ENCODE assay signal across 1 cellular context in the genomic region with DNA sequence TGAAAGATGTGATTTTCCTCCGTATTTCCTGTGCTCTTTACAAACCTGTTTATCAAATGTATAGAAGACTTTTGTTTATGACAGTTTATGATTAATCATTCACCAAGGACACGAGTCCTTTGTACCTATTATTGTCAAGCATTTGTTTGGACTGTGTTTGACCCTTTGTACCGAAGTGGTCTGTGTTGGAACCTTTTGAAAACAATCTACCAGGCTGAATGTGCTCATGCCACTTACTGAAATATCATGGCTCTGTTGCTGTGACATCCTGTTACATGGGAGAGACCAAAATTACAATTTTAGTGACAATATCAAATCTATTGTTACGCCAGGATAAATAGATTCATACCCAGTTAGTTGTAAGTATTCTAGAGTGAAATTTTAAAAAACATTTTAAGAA.
TF ChIP-seq lines count a peak whose summit lies in the region.

No MANE protein-coding gene starts in this region.

TF ChIP-seq in HepG2, 621 proteins besides CTCF, POLR2A, EP300 and RAD21 (continued from another document):
- TF ChIP-seq RBM22 (optimal IDR thresholded peaks at IDR 0.05; ENCODE audit: low read length) (no peak), CREM (IDR thresholded peaks at IDR 0.05) (peak; percentile 52; the same call in 1 of the 2 replicates), CREM (CRISPR knock-in tag; IDR thresholded peaks at IDR 0.05) (no peak), NR3C1 (CRISPR knock-in tag; IDR thresholded peaks at IDR 0.05) (no peak), NCOA2 (CRISPR knock-in tag; IDR thresholded peaks at IDR 0.05) (peak; percentile 59), HNRNPL (IDR thresholded peaks at IDR 0.05; ENCODE audit: low read depth, low read length) (no peak), RFX5 (IDR thresholded peaks at IDR 0.05; ENCODE audit: low read depth, low read length) (no peak), ZNF644 (CRISPR knock-in tag; IDR thresholded peaks at IDR 0.05; ENCODE audit: low read depth) (peak; percentile 67), MLLT10 (CRISPR knock-in tag; IDR thresholded peaks at IDR 0.05) (no peak), CAMTA2 (CRISPR knock-in tag; IDR thresholded peaks at IDR 0.05; ENCODE audit: borderline replicate concordance) (no peak), ATAD3A (CRISPR knock-in tag; IDR thresholded peaks at IDR 0.05) (no peak), ZNF354B (CRISPR knock-in tag; IDR thresholded peaks at IDR 0.05) (no peak), ZKSCAN8 (CRISPR knock-in tag; IDR thresholded peaks at IDR 0.05; ENCODE audit: borderline replicate concordance) (no peak), CBFB (CRISPR knock-in tag; IDR thresholded peaks at IDR 0.05) (no peak), MBD4 (IDR thresholded peaks at IDR 0.05; ENCODE audit: borderline replicate concordance, low read length) (no peak), ZKSCAN1 (IDR thresholded peaks at IDR 0.05; ENCODE audit: low read length) (no peak)
- TF ChIP-seq, protein P1, sequence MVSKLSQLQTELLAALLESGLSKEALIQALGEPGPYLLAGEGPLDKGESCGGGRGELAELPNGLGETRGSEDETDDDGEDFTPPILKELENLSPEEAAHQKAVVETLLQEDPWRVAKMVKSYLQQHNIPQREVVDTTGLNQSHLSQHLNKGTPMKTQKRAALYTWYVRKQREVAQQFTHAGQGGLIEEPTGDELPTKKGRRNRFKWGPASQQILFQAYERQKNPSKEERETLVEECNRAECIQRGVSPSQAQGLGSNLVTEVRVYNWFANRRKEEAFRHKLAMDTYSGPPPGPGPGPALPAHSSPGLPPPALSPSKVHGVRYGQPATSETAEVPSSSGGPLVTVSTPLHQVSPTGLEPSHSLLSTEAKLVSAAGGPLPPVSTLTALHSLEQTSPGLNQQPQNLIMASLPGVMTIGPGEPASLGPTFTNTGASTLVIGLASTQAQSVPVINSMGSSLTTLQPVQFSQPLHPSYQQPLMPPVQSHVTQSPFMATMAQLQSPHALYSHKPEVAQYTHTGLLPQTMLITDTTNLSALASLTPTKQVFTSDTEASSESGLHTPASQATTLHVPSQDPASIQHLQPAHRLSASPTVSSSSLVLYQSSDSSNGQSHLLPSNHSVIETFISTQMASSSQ (IDR thresholded peaks at IDR 0.05; ENCODE audit: low read depth): peak; percentile 93
- TF ChIP-seq, protein P1 (CRISPR knock-in tag; IDR thresholded peaks at IDR 0.05; ENCODE audit: borderline replicate concordance): peak; percentile 74; the same call in 1 of the 2 replicates
- TF ChIP-seq, protein P2, sequence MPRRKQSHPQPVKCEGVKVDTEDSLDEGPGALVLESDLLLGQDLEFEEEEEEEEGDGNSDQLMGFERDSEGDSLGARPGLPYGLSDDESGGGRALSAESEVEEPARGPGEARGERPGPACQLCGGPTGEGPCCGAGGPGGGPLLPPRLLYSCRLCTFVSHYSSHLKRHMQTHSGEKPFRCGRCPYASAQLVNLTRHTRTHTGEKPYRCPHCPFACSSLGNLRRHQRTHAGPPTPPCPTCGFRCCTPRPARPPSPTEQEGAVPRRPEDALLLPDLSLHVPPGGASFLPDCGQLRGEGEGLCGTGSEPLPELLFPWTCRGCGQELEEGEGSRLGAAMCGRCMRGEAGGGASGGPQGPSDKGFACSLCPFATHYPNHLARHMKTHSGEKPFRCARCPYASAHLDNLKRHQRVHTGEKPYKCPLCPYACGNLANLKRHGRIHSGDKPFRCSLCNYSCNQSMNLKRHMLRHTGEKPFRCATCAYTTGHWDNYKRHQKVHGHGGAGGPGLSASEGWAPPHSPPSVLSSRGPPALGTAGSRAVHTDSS (CRISPR knock-in tag; conservative IDR thresholded peaks at IDR 0.05): no peak
- TF ChIP-seq, protein P3, sequence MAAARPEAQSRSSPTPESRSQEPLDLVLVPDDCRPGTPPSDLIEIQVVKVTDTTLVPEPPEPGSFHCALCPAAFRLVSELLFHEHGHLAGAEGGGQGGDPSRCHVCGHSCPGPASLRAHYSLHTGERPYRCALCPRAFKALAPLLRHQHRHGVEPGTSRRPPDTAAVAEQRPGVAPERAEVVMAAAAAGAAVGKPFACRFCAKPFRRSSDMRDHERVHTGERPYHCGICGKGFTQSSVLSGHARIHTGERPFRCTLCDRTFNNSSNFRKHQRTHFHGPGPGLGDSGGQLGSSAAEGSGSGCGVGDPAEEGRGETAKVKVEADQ (CRISPR knock-in tag; IDR thresholded peaks at IDR 0.05; ENCODE audit: borderline replicate concordance): no peak
- TF ChIP-seq, protein P4, sequence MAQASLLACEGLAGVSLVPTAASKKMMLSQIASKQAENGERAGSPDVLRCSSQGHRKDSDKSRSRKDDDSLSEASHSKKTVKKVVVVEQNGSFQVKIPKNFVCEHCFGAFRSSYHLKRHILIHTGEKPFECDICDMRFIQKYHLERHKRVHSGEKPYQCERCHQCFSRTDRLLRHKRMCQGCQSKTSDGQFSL (CRISPR knock-in tag; IDR thresholded peaks at IDR 0.05): no peak
- TF ChIP-seq, protein P5, sequence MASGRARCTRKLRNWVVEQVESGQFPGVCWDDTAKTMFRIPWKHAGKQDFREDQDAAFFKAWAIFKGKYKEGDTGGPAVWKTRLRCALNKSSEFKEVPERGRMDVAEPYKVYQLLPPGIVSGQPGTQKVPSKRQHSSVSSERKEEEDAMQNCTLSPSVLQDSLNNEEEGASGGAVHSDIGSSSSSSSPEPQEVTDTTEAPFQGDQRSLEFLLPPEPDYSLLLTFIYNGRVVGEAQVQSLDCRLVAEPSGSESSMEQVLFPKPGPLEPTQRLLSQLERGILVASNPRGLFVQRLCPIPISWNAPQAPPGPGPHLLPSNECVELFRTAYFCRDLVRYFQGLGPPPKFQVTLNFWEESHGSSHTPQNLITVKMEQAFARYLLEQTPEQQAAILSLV (CRISPR knock-in tag; IDR thresholded peaks at IDR 0.05; ENCODE audit: borderline replicate concordance): no peak
TF ChIP-seq in HepG2: peak in this region for 55.
